In genomic region chr3:151328298-151329036, GRCh38 we compare ENCODE assay signal across 10 cellular contexts. TPM values are rescaled to one million over a fixed set of nuclear protein-coding genes. Genes with fewer than 3 reads are reported as not detected.
A peak's percentile ranks its signal among the peaks of the same experiment; 100 is the strongest.
DNase-seq lines count a peak whose midpoint lies in the region; ATAC-seq and TF ChIP-seq lines count a peak whose summit lies in the region.
"Had no signal": no experiment of that assay in that cellular context is flagged by ENCODE, and none has a peak within 500 bp of the region (broad histone marks: within the 10 kb centered on the region; RNA-seq: fewer than 3 reads in every experiment).

No MANE protein-coding gene starts in this region.

- peaks cover 6% of the 10 kb centered on the region for H3K4me1 Mint-ChIP-seq in central memory CD8-positive, alpha-beta T cell
- peaks cover 22 to 35% of the 10 kb centered on the region in 2 donors for H3K4me1 Mint-ChIP-seq in natural killer cell

- H3K9me3 Mint-ChIP-seq in central memory CD8-positive, alpha-beta T cell: no peaks in the 10 kb centered on the region
- H3K9me3 Mint-ChIP-seq in natural killer cell: no peaks in the 10 kb centered on the region

- TF ChIP-seq POLR2A in GM18505 (IDR thresholded peaks at IDR 0.05; ENCODE audit: borderline replicate concordance, extremely low read depth, insufficient read depth, insufficient read length): no peak

- H3K27ac Mint-ChIP-seq in central memory CD8-positive, alpha-beta T cell (ENCODE audit: low read depth): no peak overlapping the region
- H3K27ac Mint-ChIP-seq in natural killer cell: peak overlapping the region; percentile 84 to 86

- intact Hi-C loops in natural killer cell (cut with micrococcal nuclease): loop anchor here (5.0 kb wide), 1 partner anchor 564 kb away; no protein-coding TSS in a partner anchor

- TF ChIP-seq CTCF in natural killer cell (IDR thresholded peaks at IDR 0.05): no peak

- peaks cover 2% of the 10 kb centered on the region for H3K36me3 Mint-ChIP-seq in central memory CD8-positive, alpha-beta T cell (ENCODE audit: insufficient read depth)
- H3K36me3 Mint-ChIP-seq in natural killer cell: no peaks in the 10 kb centered on the region

- H3K4me3 Mint-ChIP-seq in central memory CD8-positive, alpha-beta T cell: no peak overlapping the region
- H3K4me3 Mint-ChIP-seq in natural killer cell: peak overlapping the region; percentile 72

- ATAC-seq in central memory CD8-positive, alpha-beta T cell (replicated peaks; ENCODE audit: extremely low read depth, poor library complexity, severe bottlenecking): peak; percentile 75
- ATAC-seq in natural killer cell: peak; percentile 89 to 90 (median 90)
- no peak for ATAC-seq in GM18505 (IDR thresholded peaks at IDR 0.05; ENCODE audit: unreplicated experiment)
- ATAC-seq in GM18909 (IDR thresholded peaks at IDR 0.05; ENCODE audit: poor library complexity, unreplicated experiment): no peak

- H3K27me3 Mint-ChIP-seq in central memory CD8-positive, alpha-beta T cell: peaks cover 28% of the 10 kb centered on the region
- no peaks in the 10 kb centered on the region for H3K27me3 Mint-ChIP-seq in natural killer cell (ENCODE audit: low read depth in 2 of 2)

- DNase-seq in GM03348 (ENCODE audit: low spot score) (peak; percentile 43), NCI-H2107 treated with DMSO at 0.1 percent for 48 hours (lab: John Stamatoyannopoulos, UW; ENCODE audit: unreplicated experiment) (peak; percentile 83), natural killer cell (peak; percentile 27), COR-L47 (lab: John Stamatoyannopoulos, UW) (no peak), NCI-H524 (lab: John Stamatoyannopoulos, UW) (no peak)
- no peak for DNase-seq in central memory CD8-positive, alpha-beta T cell (ENCODE audit: low spot score in 2 of 2)
- DNase-seq: thyroid gland had no signal

RNA-seq across cellular contexts. Expression of gene P2RY13, which starts 0.9 kb away (rescaled TPM):
- 1 to 10 TPM in 1 of 3 donors, under 1 TPM in 2; 0.59 to 6.5 (median 0.88) TPM for total RNA-seq in natural killer cell
- total RNA-seq: T-helper 1 cell treated with Interleukin-12 subunit alpha and Interleukin-12 subunit beta and Interleukin-4 antibody, amounts not matched to agents 30 ng/mL and 1 ng/mL, for 36 hours had no signal

RNA-seq across cellular contexts. Expression of gene GPR87, which starts 11.8 kb away (rescaled TPM):
- not detected for total RNA-seq in natural killer cell
- total RNA-seq: thyroid gland had no signal

RNA-seq across cellular contexts. Expression of gene P2RY14, which starts 50.1 kb away (rescaled TPM):
- under 1 TPM; 0.25 to 0.93 (median 0.31) TPM for total RNA-seq in natural killer cell

RNA-seq across cellular contexts. Expression of gene P2RY12, which starts 56.1 kb away (rescaled TPM):
- 1 to 10 TPM in 2 of 3 donors, under 1 TPM in 1; 0.52 to 1.6 (median 1.3) TPM for total RNA-seq in natural killer cell
- total RNA-seq: T-helper 1 cell treated with Interleukin-12 subunit alpha and Interleukin-12 subunit beta and Interleukin-4 antibody, amounts not matched to agents 30 ng/mL and 1 ng/mL, for 36 hours had no signal

Comparison
In these comparisons a context has a peak if more than half of its experiments do, and no peak if none do; other contexts are left out.
1. DNase-seq: peak in GM03348 (single experiment), NCI-H2107 treated with DMSO at 0.1 percent for 48 hours (single experiment) and natural killer cell (single experiment); none in central memory CD8-positive, alpha-beta T cell (0 of 2), COR-L47 (single experiment) and NCI-H524 (0 of 2).
2. ATAC-seq: peak in central memory CD8-positive, alpha-beta T cell (single experiment) and natural killer cell (3 of 3); none in GM18505 (single experiment) and GM18909 (single experiment).